Comparison of ENCODE assay signal across 17 cellular contexts in genomic region chr10:132384618-132385510, GRCh38. TPM values are rescaled to one million over a fixed set of nuclear protein-coding genes. Genes with fewer than 3 reads are reported as not detected.
DNase-seq lines count a peak whose midpoint lies in the region; ATAC-seq and TF ChIP-seq lines count a peak whose summit lies in the region.
"Had no signal": no experiment of that assay in that cellular context is flagged by ENCODE, and none has a peak within 500 bp of the region (broad histone marks: within the 10 kb centered on the region; RNA-seq: fewer than 3 reads in every experiment).

No MANE protein-coding gene starts in this region.

- H3K27me3 ChIP-seq in RWPE2 (ENCODE audit: insufficient read depth, poor library complexity, severe bottlenecking), result no peaks in the 10 kb centered on the region
- no peaks in the 10 kb centered on the region for H3K27me3 ChIP-seq in lower lobe of right lung (ENCODE audit: low read depth)
- no peaks in the 10 kb centered on the region for H3K27me3 ChIP-seq in transverse colon
- H3K27me3 ChIP-seq: MG63 had no signal

- no peak for TF ChIP-seq EP300 in transverse colon (IDR thresholded peaks at IDR 0.05; ENCODE audit: low read depth)

- H3K9me3 ChIP-seq in RWPE2 (ENCODE audit: severe bottlenecking), result no peaks in the 10 kb centered on the region
- H3K9me3 ChIP-seq in lower lobe of right lung, result no peaks in the 10 kb centered on the region
- no peaks in the 10 kb centered on the region for H3K9me3 ChIP-seq in transverse colon
- H3K9me3 ChIP-seq: MG63 had no signal

- ATAC-seq in RWPE2 (ENCODE audit: low read depth), result no peak
- no peak for ATAC-seq in lower lobe of right lung
- ATAC-seq in GM18498 (IDR thresholded peaks at IDR 0.05; ENCODE audit: unreplicated experiment), result no peak
- ATAC-seq: activated CD4-positive, CD25-positive, alpha-beta regulatory T cell treated with anti-CD3 and anti-CD28 coated beads, Interleukin-2, amount 50 U/mL, for 24 hours; left ventricle myocardium superior; stimulated activated naive CD8-positive, alpha-beta T cell treated with anti-CD3 and anti-CD28 coated beads, Interleukin-15, amount 100 ng/mL, for 72 hours had no signal

- intact Hi-C loops in lower lobe of right lung (cut with DNase I), result loop anchor here (5.0 kb wide), 1 partner anchor 67 kb away; no protein-coding TSS in a partner anchor
- intact Hi-C loops in transverse colon (cut with DNase I; ENCODE audit: low total_unique reads), result no loop called here

- TF ChIP-seq POLR2A in transverse colon (IDR thresholded peaks at IDR 0.05), result no peak

- no peaks in the 10 kb centered on the region for H3K4me1 ChIP-seq in RWPE2 (ENCODE audit: insufficient read depth, poor library complexity, severe bottlenecking)
- H3K4me1 ChIP-seq in lower lobe of right lung, result peaks cover 14% of the 10 kb centered on the region
- H3K4me1 ChIP-seq in transverse colon, result peaks cover 5 to 13% (median 10%) of the 10 kb centered on the region in 4 donors

- H3K27ac ChIP-seq in RWPE2 (ENCODE audit: poor library complexity, severe bottlenecking), result no peak overlapping the region
- no peak overlapping the region for H3K27ac ChIP-seq in lower lobe of right lung
- H3K27ac ChIP-seq in transverse colon, result no peak overlapping the region

- H3K36me3 ChIP-seq in RWPE2 (ENCODE audit: low read depth) (no peaks in the 10 kb centered on the region), lower lobe of right lung (no peaks in the 10 kb centered on the region), transverse colon (no peaks in the 10 kb centered on the region)
- H3K36me3 ChIP-seq: MG63 had no signal

- H3K4me3 ChIP-seq in RWPE2 (ENCODE audit: severe bottlenecking), result no peak overlapping the region
- no peak overlapping the region for H3K4me3 ChIP-seq in lower lobe of right lung
- no peak overlapping the region for H3K4me3 ChIP-seq in transverse colon
- H3K4me3 ChIP-seq: MG63 had no signal

- DNase-seq in activated effector memory CD4-positive, alpha-beta T cell treated with anti-CD3 and anti-CD28 coated beads, Interleukin-2, amount 50 U/mL, for 16 hours, result peak; percentile 46
- no peak for DNase-seq in activated effector memory CD4-positive, alpha-beta T cell treated with Interleukin-2 at 50 U/mL for 16 hours
- DNase-seq in RWPE2 (ENCODE audit: low spot score) (peak; percentile 34), lower lobe of right lung (peak; percentile 35), transverse colon (peak; percentile 5), NK-92 (lab: John Stamatoyannopoulos, UW; ENCODE audit: unreplicated experiment) (no peak), COLO829 (ENCODE audit: low spot score) (no peak)
- DNase-seq: amygdala; dermis blood vessel endothelial cell; hippocampal formation; MG63; NCI-H2171; nucleus accumbens; stimulated activated naive CD8-positive, alpha-beta T cell treated with anti-CD3 and anti-CD28 coated beads, Interleukin-15, amount 100 ng/mL, for 72 hours had no signal

- TF ChIP-seq CTCF in RWPE2 (IDR thresholded peaks at IDR 0.05; ENCODE audit: poor library complexity, severe bottlenecking) (no peak), lower lobe of right lung (IDR thresholded peaks at IDR 0.05) (no peak), transverse colon (IDR thresholded peaks at IDR 0.05) (no peak)

- in situ Hi-C loops in transverse colon (cut with MboI; ENCODE audit: low pct_ligation_motif_present in 1 of 4, low pct_unique_long_range_greater_than_20kb in 1 of 4, low sequenced_read_pairs in 3 of 4), result loop anchor here (5.0 to 25.0 kb wide), 4 partner anchors 67 to 252 kb away; partner anchors contain the start of gene INPP5A (in 2 of the 4)

- 84% methylated on average over 19 of the region's 22 CpGs; no CpG with 5 or more reads in 1 of the 2 donors for WGBS in transverse colon (ENCODE audit: low coverage in 1 of 2), 2 donors

RNA-seq across cellular contexts. Expression of gene PWWP2B, which starts 12.1 kb away (rescaled TPM):
- total RNA-seq in lower lobe of right lung, result 25.2 TPM
- total RNA-seq in transverse colon, result 100 to 1,000 TPM in 1 of 4 donors, 10 to 100 TPM in 3; 45.9 to 129 (median 61.2) TPM

RNA-seq across cellular contexts. Expression of gene LRRC27, which starts 52.9 kb away (rescaled TPM):
- total RNA-seq in lower lobe of right lung, result 15.5 TPM
- total RNA-seq in transverse colon, result 10 to 100 TPM in 1 of 4 donors, 1 to 10 TPM in 2, not detected in 1; 5.9 to 69.5 (median 8.3) TPM

Comparison
In these comparisons a context has a peak if more than half of its experiments do, and no peak if none do; other contexts are left out.
1. DNase-seq: peak in activated effector memory CD4-positive, alpha-beta T cell treated with anti-CD3 and anti-CD28 coated beads, Interleukin-2, amount 50 U/mL, for 16 hours (single experiment), RWPE2 (single experiment), lower lobe of right lung (single experiment) and transverse colon (single experiment); none in activated effector memory CD4-positive, alpha-beta T cell treated with Interleukin-2 at 50 U/mL for 16 hours (single experiment), NK-92 (single experiment) and COLO829 (single experiment).